Comparison of ENCODE assay signal across 16 cellular contexts in genomic region chr9:6852243-6852963, GRCh38.
DNase-seq lines count a peak whose midpoint lies in the region; ATAC-seq and TF ChIP-seq lines count a peak whose summit lies in the region.
"Had no signal": no experiment of that assay in that cellular context is flagged by ENCODE, and none has a peak within 500 bp of the region (broad histone marks: within the 10 kb centered on the region; RNA-seq: fewer than 3 reads in every experiment).

No MANE protein-coding gene starts in this region.

- no peaks in the 10 kb centered on the region for H3K36me3 Mint-ChIP-seq in Calu3 (ENCODE audit: insufficient read depth, unreplicated experiment)
- no peaks in the 10 kb centered on the region for H3K36me3 Mint-ChIP-seq in natural killer cell

- H3K36me3 ChIP-seq in upper lobe of right lung = peaks cover 30% of the 10 kb centered on the region

- H3K27me3 Mint-ChIP-seq in Calu3 (ENCODE audit: unreplicated experiment) = no peaks in the 10 kb centered on the region
- no peaks in the 10 kb centered on the region for H3K27me3 Mint-ChIP-seq in natural killer cell (ENCODE audit: low read depth in 2 of 2)

- H3K27ac Mint-ChIP-seq in Calu3 (ENCODE audit: unreplicated experiment) (no peak overlapping the region), natural killer cell (peak overlapping the region in 1 of 2 donors; percentile 6)

- no peaks in the 10 kb centered on the region for H3K9me3 Mint-ChIP-seq in Calu3 (ENCODE audit: low read depth, unreplicated experiment)
- no peaks in the 10 kb centered on the region for H3K9me3 Mint-ChIP-seq in natural killer cell

- peak overlapping the region; percentile 10 for H3K4me3 Mint-ChIP-seq in Calu3 (ENCODE audit: low read depth, unreplicated experiment)
- no peak overlapping the region for H3K4me3 Mint-ChIP-seq in natural killer cell

- H3K27me3 ChIP-seq in upper lobe of right lung = no peaks in the 10 kb centered on the region
- H3K27me3 ChIP-seq: SJCRH30 had no signal

- no TSS peak for BruUV-seq in Calu3 (replicated peaks; lab: Mats Ljungman, UMichigan)

- H3K9me3 ChIP-seq in upper lobe of right lung = no peaks in the 10 kb centered on the region
- H3K9me3 ChIP-seq: SJCRH30 had no signal

- intact Hi-C loops in Calu3 (cut with micrococcal nuclease; ENCODE audit: unreplicated experiment) (no loop called here), natural killer cell (cut with micrococcal nuclease) (no loop called here), upper lobe of right lung (cut with DNase I) (no loop called here)

- DNase-seq in Calu3 (no peak), LHCN-M2 (ENCODE audit: low read depth) (peak; percentile 67), dermis blood vessel endothelial cell (peak; percentile 17), myocyte (ENCODE audit: low read depth) (peak; percentile 84), natural killer cell (no peak), upper lobe of right lung (no peak)
- DNase-seq: cortex of kidney; head of caudate nucleus; MV-4-11; NCI-H69; SJCRH30; stimulated activated CD4-positive, alpha-beta T cell treated with anti-CD3 and anti-CD28 coated beads, Interleukin-4, amount 100 ng/mL, for 24 hours had no signal

- ATAC-seq in natural killer cell (no peak), HG02981 (IDR thresholded peaks at IDR 0.05; ENCODE audit: unreplicated experiment) (no peak), GM18907 (IDR thresholded peaks at IDR 0.05; ENCODE audit: unreplicated experiment) (no peak), upper lobe of right lung (no peak)
- ATAC-seq: activated CD4-positive, CD25-positive, alpha-beta regulatory T cell treated with anti-CD3 and anti-CD28 coated beads, Interleukin-2, amount 50 U/mL, for 24 hours had no signal

- CTCF ChIA-PET in Calu3 (lab: Charles Lee) = no interaction called here

- H3K4me3 ChIP-seq in upper lobe of right lung = no peak overlapping the region
- H3K4me3 ChIP-seq: SJCRH30 had no signal

- no peaks in the 10 kb centered on the region for H3K4me1 ChIP-seq in upper lobe of right lung
- H3K4me1 ChIP-seq: parathyroid adenoma, SJCRH30 had no signal

- peaks cover 12% of the 10 kb centered on the region for H3K4me1 Mint-ChIP-seq in Calu3 (ENCODE audit: low read depth, unreplicated experiment)
- H3K4me1 Mint-ChIP-seq in natural killer cell = peaks cover 12 to 30% of the 10 kb centered on the region in 2 donors

- TF ChIP-seq CTCF in Calu3 (IDR thresholded peaks at IDR 0.05; ENCODE audit: unreplicated experiment) (no peak), natural killer cell (IDR thresholded peaks at IDR 0.05) (no peak), upper lobe of right lung (IDR thresholded peaks at IDR 0.05) (no peak)

- no peak overlapping the region for H3K27ac ChIP-seq in upper lobe of right lung
- H3K27ac ChIP-seq: parathyroid adenoma, SJCRH30 had no signal

Comparison
In these comparisons a context has a peak if more than half of its experiments do, and no peak if none do; other contexts are left out.
1. DNase-seq: peak in LHCN-M2 (single experiment), dermis blood vessel endothelial cell (single experiment) and myocyte (single experiment); none in Calu3 (single experiment), natural killer cell (single experiment) and upper lobe of right lung (single experiment).